In the genomic region with DNA sequence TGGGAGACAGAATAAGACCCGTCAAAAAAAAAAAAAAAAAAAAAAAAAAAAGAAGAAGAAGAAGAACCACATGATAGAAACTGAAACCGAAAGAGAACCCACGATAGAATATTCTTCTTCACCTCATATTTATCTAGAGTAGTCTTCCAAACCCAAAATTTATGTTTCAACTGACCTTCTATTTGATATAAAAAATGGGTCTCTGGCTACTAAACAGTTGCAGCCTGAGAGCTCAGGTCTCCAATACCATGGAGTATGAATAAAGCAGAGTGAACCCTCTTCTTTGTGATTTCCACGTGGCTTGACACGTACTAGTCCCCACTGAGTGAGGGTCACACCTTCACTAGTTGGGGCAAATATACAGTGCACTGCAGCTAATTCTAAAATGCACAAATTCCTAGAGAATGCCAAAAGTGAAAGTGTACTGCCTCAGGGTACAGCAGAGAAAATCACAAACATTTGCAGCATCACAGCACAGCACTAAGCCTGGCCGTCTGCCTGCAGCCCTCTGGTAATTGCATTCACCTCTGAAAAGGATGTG, we compare ENCODE assay signal across 1 cellular context.
TF ChIP-seq lines count a peak whose summit lies in the region.

No MANE protein-coding gene starts in this region.

TF ChIP-seq in A549, 52 proteins besides CTCF, POLR2A, EP300 and RAD21 (continued from another document):
- TF ChIP-seq, protein P1, sequence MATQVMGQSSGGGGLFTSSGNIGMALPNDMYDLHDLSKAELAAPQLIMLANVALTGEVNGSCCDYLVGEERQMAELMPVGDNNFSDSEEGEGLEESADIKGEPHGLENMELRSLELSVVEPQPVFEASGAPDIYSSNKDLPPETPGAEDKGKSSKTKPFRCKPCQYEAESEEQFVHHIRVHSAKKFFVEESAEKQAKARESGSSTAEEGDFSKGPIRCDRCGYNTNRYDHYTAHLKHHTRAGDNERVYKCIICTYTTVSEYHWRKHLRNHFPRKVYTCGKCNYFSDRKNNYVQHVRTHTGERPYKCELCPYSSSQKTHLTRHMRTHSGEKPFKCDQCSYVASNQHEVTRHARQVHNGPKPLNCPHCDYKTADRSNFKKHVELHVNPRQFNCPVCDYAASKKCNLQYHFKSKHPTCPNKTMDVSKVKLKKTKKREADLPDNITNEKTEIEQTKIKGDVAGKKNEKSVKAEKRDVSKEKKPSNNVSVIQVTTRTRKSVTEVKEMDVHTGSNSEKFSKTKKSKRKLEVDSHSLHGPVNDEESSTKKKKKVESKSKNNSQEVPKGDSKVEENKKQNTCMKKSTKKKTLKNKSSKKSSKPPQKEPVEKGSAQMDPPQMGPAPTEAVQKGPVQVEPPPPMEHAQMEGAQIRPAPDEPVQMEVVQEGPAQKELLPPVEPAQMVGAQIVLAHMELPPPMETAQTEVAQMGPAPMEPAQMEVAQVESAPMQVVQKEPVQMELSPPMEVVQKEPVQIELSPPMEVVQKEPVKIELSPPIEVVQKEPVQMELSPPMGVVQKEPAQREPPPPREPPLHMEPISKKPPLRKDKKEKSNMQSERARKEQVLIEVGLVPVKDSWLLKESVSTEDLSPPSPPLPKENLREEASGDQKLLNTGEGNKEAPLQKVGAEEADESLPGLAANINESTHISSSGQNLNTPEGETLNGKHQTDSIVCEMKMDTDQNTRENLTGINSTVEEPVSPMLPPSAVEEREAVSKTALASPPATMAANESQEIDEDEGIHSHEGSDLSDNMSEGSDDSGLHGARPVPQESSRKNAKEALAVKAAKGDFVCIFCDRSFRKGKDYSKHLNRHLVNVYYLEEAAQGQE (IDR thresholded peaks at IDR 0.05) = no peak
- no peak for TF ChIP-seq HEYL (CRISPR knock-in tag; IDR thresholded peaks at IDR 0.05)
- TF ChIP-seq, protein P2, sequence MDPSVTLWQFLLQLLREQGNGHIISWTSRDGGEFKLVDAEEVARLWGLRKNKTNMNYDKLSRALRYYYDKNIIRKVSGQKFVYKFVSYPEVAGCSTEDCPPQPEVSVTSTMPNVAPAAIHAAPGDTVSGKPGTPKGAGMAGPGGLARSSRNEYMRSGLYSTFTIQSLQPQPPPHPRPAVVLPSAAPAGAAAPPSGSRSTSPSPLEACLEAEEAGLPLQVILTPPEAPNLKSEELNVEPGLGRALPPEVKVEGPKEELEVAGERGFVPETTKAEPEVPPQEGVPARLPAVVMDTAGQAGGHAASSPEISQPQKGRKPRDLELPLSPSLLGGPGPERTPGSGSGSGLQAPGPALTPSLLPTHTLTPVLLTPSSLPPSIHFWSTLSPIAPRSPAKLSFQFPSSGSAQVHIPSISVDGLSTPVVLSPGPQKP (IDR thresholded peaks at IDR 0.05; ENCODE audit: low read depth, low read length) = no peak
